1 cellular context compared by ENCODE assay signal in genomic region chr19:35353635-35354034, GRCh38.
TF ChIP-seq lines count a peak whose summit lies in the region.

No MANE protein-coding gene starts in this region.

TF ChIP-seq in HCT116, 20 proteins besides CTCF, POLR2A, EP300 and RAD21:
- TF ChIP-seq POLR2AphosphoS5 (IDR thresholded peaks at IDR 0.05; ENCODE audit: low read depth, low read length) (no peak), JUND (IDR thresholded peaks at IDR 0.05) (no peak), CEBPB (IDR thresholded peaks at IDR 0.05; ENCODE audit: low read depth) (no peak), ATF3 (IDR thresholded peaks at IDR 0.05) (no peak), ZNF274 (IDR thresholded peaks at IDR 0.05; ENCODE audit: low read depth, low read length) (no peak), SP1 (IDR thresholded peaks at IDR 0.05; ENCODE audit: low read depth) (no peak), TCF7L2 (IDR thresholded peaks at IDR 0.05; ENCODE audit: borderline replicate concordance, extremely low read depth, insufficient read depth, insufficient read length) (no peak), SIN3A (IDR thresholded peaks at IDR 0.05; ENCODE audit: low read depth) (no peak), EZH2phosphoT487 (IDR thresholded peaks at IDR 0.05; ENCODE audit: borderline replicate concordance) (no peak), ZFX (IDR thresholded peaks at IDR 0.05) (no peak), FOSL1 (IDR thresholded peaks at IDR 0.05; ENCODE audit: low read depth) (no peak), EGR1 (IDR thresholded peaks at IDR 0.05; ENCODE audit: low read depth) (no peak), CBX3 (IDR thresholded peaks at IDR 0.05; ENCODE audit: low read depth) (no peak), SRF (IDR thresholded peaks at IDR 0.05; ENCODE audit: low read depth) (no peak), YY1 (IDR thresholded peaks at IDR 0.05; ENCODE audit: extremely low read depth, insufficient replicate concordance, low read depth, low read length) (no peak)
- TF ChIP-seq, protein P1, sequence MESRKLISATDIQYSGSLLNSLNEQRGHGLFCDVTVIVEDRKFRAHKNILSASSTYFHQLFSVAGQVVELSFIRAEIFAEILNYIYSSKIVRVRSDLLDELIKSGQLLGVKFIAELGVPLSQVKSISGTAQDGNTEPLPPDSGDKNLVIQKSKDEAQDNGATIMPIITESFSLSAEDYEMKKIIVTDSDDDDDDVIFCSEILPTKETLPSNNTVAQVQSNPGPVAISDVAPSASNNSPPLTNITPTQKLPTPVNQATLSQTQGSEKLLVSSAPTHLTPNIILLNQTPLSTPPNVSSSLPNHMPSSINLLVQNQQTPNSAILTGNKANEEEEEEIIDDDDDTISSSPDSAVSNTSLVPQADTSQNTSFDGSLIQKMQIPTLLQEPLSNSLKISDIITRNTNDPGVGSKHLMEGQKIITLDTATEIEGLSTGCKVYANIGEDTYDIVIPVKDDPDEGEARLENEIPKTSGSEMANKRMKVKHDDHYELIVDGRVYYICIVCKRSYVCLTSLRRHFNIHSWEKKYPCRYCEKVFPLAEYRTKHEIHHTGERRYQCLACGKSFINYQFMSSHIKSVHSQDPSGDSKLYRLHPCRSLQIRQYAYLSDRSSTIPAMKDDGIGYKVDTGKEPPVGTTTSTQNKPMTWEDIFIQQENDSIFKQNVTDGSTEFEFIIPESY (IDR thresholded peaks at IDR 0.05; ENCODE audit: extremely low read depth, insufficient replicate concordance, low read length) = no peak
- TF ChIP-seq, protein P2, sequence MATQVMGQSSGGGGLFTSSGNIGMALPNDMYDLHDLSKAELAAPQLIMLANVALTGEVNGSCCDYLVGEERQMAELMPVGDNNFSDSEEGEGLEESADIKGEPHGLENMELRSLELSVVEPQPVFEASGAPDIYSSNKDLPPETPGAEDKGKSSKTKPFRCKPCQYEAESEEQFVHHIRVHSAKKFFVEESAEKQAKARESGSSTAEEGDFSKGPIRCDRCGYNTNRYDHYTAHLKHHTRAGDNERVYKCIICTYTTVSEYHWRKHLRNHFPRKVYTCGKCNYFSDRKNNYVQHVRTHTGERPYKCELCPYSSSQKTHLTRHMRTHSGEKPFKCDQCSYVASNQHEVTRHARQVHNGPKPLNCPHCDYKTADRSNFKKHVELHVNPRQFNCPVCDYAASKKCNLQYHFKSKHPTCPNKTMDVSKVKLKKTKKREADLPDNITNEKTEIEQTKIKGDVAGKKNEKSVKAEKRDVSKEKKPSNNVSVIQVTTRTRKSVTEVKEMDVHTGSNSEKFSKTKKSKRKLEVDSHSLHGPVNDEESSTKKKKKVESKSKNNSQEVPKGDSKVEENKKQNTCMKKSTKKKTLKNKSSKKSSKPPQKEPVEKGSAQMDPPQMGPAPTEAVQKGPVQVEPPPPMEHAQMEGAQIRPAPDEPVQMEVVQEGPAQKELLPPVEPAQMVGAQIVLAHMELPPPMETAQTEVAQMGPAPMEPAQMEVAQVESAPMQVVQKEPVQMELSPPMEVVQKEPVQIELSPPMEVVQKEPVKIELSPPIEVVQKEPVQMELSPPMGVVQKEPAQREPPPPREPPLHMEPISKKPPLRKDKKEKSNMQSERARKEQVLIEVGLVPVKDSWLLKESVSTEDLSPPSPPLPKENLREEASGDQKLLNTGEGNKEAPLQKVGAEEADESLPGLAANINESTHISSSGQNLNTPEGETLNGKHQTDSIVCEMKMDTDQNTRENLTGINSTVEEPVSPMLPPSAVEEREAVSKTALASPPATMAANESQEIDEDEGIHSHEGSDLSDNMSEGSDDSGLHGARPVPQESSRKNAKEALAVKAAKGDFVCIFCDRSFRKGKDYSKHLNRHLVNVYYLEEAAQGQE (IDR thresholded peaks at IDR 0.05; ENCODE audit: low read depth) = no peak
- TF ChIP-seq, protein P3, sequence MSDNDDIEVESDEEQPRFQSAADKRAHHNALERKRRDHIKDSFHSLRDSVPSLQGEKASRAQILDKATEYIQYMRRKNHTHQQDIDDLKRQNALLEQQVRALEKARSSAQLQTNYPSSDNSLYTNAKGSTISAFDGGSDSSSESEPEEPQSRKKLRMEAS (IDR thresholded peaks at IDR 0.05) = no peak
